Comparison of ENCODE assay signal across 1 cellular context in genomic region chr6:1346556-1347186, GRCh38.
TF ChIP-seq lines count a peak whose summit lies in the region.

No MANE protein-coding gene starts in this region.

TF ChIP-seq in GM23338, 12 proteins besides CTCF, POLR2A, EP300 and RAD21 (continued from another document):
- TF ChIP-seq, protein P1, sequence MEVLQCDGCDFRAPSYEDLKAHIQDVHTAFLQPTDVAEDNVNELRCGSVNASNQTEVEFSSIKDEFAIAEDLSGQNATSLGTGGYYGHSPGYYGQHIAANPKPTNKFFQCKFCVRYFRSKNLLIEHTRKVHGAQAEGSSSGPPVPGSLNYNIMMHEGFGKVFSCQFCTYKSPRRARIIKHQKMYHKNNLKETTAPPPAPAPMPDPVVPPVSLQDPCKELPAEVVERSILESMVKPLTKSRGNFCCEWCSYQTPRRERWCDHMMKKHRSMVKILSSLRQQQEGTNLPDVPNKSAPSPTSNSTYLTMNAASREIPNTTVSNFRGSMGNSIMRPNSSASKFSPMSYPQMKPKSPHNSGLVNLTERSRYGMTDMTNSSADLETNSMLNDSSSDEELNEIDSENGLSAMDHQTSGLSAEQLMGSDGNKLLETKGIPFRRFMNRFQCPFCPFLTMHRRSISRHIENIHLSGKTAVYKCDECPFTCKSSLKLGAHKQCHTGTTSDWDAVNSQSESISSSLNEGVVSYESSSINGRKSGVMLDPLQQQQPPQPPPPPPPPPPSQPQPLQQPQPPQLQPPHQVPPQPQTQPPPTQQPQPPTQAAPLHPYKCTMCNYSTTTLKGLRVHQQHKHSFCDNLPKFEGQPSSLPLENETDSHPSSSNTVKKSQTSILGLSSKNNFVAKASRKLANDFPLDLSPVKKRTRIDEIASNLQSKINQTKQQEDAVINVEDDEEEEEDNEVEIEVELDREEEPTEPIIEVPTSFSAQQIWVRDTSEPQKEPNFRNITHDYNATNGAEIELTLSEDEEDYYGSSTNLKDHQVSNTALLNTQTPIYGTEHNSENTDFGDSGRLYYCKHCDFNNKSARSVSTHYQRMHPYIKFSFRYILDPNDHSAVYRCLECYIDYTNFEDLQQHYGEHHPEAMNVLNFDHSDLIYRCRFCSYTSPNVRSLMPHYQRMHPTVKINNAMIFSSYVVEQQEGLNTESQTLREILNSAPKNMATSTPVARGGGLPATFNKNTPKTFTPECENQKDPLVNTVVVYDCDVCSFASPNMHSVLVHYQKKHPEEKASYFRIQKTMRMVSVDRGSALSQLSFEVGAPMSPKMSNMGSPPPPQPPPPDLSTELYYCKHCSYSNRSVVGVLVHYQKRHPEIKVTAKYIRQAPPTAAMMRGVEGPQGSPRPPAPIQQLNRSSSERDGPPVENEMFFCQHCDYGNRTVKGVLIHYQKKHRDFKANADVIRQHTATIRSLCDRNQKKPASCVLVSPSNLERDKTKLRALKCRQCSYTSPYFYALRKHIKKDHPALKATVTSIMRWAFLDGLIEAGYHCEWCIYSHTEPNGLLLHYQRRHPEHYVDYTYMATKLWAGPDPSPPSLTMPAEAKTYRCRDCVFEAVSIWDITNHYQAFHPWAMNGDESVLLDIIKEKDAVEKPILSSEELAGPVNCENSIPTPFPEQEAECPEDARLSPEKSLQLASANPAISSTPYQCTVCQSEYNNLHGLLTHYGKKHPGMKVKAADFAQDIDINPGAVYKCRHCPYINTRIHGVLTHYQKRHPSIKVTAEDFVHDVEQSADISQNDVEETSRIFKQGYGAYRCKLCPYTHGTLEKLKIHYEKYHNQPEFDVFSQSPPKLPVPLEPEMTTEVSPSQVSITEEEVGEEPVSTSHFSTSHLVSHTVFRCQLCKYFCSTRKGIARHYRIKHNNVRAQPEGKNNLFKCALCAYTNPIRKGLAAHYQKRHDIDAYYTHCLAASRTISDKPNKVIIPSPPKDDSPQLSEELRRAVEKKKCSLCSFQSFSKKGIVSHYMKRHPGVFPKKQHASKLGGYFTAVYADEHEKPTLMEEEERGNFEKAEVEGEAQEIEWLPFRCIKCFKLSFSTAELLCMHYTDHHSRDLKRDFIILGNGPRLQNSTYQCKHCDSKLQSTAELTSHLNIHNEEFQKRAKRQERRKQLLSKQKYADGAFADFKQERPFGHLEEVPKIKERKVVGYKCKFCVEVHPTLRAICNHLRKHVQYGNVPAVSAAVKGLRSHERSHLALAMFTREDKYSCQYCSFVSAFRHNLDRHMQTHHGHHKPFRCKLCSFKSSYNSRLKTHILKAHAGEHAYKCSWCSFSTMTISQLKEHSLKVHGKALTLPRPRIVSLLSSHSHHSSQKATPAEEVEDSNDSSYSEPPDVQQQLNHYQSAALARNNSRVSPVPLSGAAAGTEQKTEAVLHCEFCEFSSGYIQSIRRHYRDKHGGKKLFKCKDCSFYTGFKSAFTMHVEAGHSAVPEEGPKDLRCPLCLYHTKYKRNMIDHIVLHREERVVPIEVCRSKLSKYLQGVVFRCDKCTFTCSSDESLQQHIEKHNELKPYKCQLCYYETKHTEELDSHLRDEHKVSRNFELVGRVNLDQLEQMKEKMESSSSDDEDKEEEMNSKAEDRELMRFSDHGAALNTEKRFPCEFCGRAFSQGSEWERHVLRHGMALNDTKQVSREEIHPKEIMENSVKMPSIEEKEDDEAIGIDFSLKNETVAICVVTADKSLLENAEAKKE (CRISPR knock-in tag; IDR thresholded peaks at IDR 0.05) = no peak
- no peak for TF ChIP-seq ZNF331 (CRISPR knock-in tag; IDR thresholded peaks at IDR 0.05; ENCODE audit: low read depth)
- no peak for TF ChIP-seq EZH2 (IDR thresholded peaks at IDR 0.05; ENCODE audit: low read depth, unreplicated experiment)
TF ChIP-seq in GM23338: peak in this region for 0.
